1 cellular context compared by ENCODE assay signal in genomic region chr12:15157200-15157599, GRCh38.
TF ChIP-seq lines count a peak whose summit lies in the region.

No MANE protein-coding gene starts in this region.

TF ChIP-seq in GM23338, 12 proteins besides CTCF, POLR2A, EP300 and RAD21:
- no peak for TF ChIP-seq ZNF462 (CRISPR knock-in tag; IDR thresholded peaks at IDR 0.05)
- TF ChIP-seq ETS1 (IDR thresholded peaks at IDR 0.05), result no peak
- TF ChIP-seq REST (IDR thresholded peaks at IDR 0.05; ENCODE audit: unreplicated experiment), result no peak
- TF ChIP-seq POLR2AphosphoS5 (IDR thresholded peaks at IDR 0.05; ENCODE audit: low read depth), result no peak
- no peak for TF ChIP-seq EZH2 (IDR thresholded peaks at IDR 0.05; ENCODE audit: low read depth, unreplicated experiment)
- no peak for TF ChIP-seq ZNF114 (CRISPR knock-in tag; IDR thresholded peaks at IDR 0.05)
- no peak for TF ChIP-seq NANOG (IDR thresholded peaks at IDR 0.05; ENCODE audit: borderline replicate concordance)
- no peak for TF ChIP-seq STAT1 (IDR thresholded peaks at IDR 0.05; ENCODE audit: unreplicated experiment)
- TF ChIP-seq EZH2phosphoT487 (IDR thresholded peaks at IDR 0.05; ENCODE audit: unreplicated experiment), result no peak
- no peak for TF ChIP-seq ZNF331 (CRISPR knock-in tag; IDR thresholded peaks at IDR 0.05; ENCODE audit: low read depth)
